Comparison of ENCODE assay signal across 2 cellular contexts in genomic region chr7:40003586-40003985, GRCh38.
TF ChIP-seq lines count a peak whose summit lies in the region.

No MANE protein-coding gene starts in this region.

TF ChIP-seq in GM12891, 5 proteins besides CTCF, POLR2A, EP300 and RAD21:
- no peak for TF ChIP-seq POU2F2 (IDR thresholded peaks at IDR 0.05; ENCODE audit: low read depth, low read length)
- no peak for TF ChIP-seq TAF1 (IDR thresholded peaks at IDR 0.05; ENCODE audit: low read depth, low read length)
- TF ChIP-seq PAX5 (IDR thresholded peaks at IDR 0.05; ENCODE audit: insufficient read depth, low read length, severe bottlenecking): no peak
- TF ChIP-seq POLR2AphosphoS5 (IDR thresholded peaks at IDR 0.05; ENCODE audit: low read depth, low read length): no peak
- TF ChIP-seq SPI1 (IDR thresholded peaks at IDR 0.05; ENCODE audit: low read depth, low read length): no peak

TF ChIP-seq in K562, 482 proteins besides CTCF, POLR2A, EP300 and RAD21:
- TF ChIP-seq MEF2D (tag; conservative IDR thresholded peaks at IDR 0.05; ENCODE audit: low read depth) (no peak), ZNF175 (CRISPR knock-in tag; IDR thresholded peaks at IDR 0.05; ENCODE audit: low read depth) (no peak), ZNF77 (CRISPR knock-in tag; IDR thresholded peaks at IDR 0.05) (no peak), ARNT (IDR thresholded peaks at IDR 0.05) (no peak), ILK (tag; IDR thresholded peaks at IDR 0.05; ENCODE audit: borderline replicate concordance, low read depth) (no peak), DACH1 (IDR thresholded peaks at IDR 0.05; ENCODE audit: partially characterized antibody) (no peak), L3MBTL2 (IDR thresholded peaks at IDR 0.05) (no peak), ZBTB2 (IDR thresholded peaks at IDR 0.05) (no peak), NFIX (CRISPR knock-in tag; IDR thresholded peaks at IDR 0.05; ENCODE audit: low read depth) (no peak), HDGF (IDR thresholded peaks at IDR 0.05) (no peak), KAT8 (IDR thresholded peaks at IDR 0.05; ENCODE audit: low read depth) (no peak), ZNF507 (tag; conservative IDR thresholded peaks at IDR 0.05) (no peak), ETS1 (conservative IDR thresholded peaks at IDR 0.05; ENCODE audit: control insufficient read depth, low read depth, low read length) (no peak)
- TF ChIP-seq, protein P1, sequence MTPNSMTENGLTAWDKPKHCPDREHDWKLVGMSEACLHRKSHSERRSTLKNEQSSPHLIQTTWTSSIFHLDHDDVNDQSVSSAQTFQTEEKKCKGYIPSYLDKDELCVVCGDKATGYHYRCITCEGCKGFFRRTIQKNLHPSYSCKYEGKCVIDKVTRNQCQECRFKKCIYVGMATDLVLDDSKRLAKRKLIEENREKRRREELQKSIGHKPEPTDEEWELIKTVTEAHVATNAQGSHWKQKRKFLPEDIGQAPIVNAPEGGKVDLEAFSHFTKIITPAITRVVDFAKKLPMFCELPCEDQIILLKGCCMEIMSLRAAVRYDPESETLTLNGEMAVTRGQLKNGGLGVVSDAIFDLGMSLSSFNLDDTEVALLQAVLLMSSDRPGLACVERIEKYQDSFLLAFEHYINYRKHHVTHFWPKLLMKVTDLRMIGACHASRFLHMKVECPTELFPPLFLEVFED (CRISPR knock-in tag; conservative IDR thresholded peaks at IDR 0.05): no peak
